10 cellular contexts compared by ENCODE assay signal in the genomic region with DNA sequence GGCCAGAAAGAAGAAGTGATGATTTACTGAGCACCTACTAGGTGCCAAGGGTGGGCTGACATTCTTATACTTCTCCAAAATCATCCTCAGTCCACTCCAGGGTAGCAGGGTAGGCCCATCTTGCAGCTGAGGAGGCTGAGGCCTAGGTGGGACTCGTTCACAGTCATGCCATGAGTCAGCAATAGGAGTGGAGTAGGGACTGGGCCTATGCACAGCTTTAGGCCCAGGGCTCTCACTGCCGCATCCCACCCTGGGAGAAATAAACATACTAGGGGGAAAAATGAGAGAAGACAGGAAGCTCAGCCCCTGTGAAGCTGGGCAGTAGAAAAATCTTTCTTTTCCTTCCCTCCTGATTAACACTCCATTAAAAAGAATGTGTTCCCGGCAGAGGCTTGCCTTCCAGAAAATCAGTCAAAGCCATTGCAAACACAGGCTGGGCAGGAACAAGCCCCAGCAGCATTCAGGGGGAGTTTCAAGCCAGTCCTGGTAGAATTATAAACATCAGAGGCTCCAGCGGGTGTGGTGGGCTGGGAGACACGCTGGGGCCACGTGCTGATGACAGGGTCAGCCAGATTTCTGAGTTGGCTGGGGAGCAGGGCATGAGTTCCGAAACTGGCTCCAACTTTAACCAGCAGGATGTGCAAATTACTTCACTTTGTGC. TPM values are rescaled to one million over a fixed set of nuclear protein-coding genes. Genes with fewer than 3 reads are reported as not detected.
DNase-seq lines count a peak whose midpoint lies in the region; ATAC-seq, FAIRE-seq and TF ChIP-seq lines count a peak whose summit lies in the region.
"Had no signal": no experiment of that assay in that cellular context is flagged by ENCODE, and none has a peak within 500 bp of the region (broad histone marks: within the 10 kb centered on the region; RNA-seq: fewer than 3 reads in every experiment).

No MANE protein-coding gene starts in this region.

- peak overlapping the region; percentile 98 to 100 (median 100) for H3K27ac ChIP-seq in gastrocnemius medialis

- no peaks in the 10 kb centered on the region for H3K27me3 ChIP-seq in gastrocnemius medialis

- H3K4me3 ChIP-seq in astrocyte of the cerebellum (ENCODE audit: low read depth, low read length) (peak overlapping the region; percentile 43), gastrocnemius medialis (peak overlapping the region; percentile 74 to 95 (median 93))

- FAIRE-seq in GM19239 (lab: Jason Lieb, UNC) = no peak

- peak; percentile 63 to 69 for TF ChIP-seq POLR2A in gastrocnemius medialis (IDR thresholded peaks at IDR 0.05)

- H3K36me3 ChIP-seq in gastrocnemius medialis = peaks cover 0 to 2% of the 10 kb centered on the region in 2 donors

- DNase-seq in GM03348 (ENCODE audit: low spot score) (peak; percentile 74), astrocyte of the cerebellum (ENCODE audit: low read depth) (no peak), iPS-NIHi7 (ENCODE audit: extremely low spot score) (peak; percentile 43), gastrocnemius medialis (peak; percentile 78 to 80), GM19239 (ENCODE audit: insufficient read length, low spot score) (no peak), NAMALWA (ENCODE audit: low spot score) (no peak), KBM-7 (no peak), NCI-H1105 treated with DMSO at 0.1 percent for 48 hours (lab: John Stamatoyannopoulos, UW) (no peak)
- DNase-seq: NCI-H2171 had no signal

- TF ChIP-seq CTCF in astrocyte of the cerebellum (IDR thresholded peaks at IDR 0.05; ENCODE audit: low read depth, low read length, missing control alignments) (no peak), gastrocnemius medialis (IDR thresholded peaks at IDR 0.05 in 4 of 5, conservative IDR thresholded peaks at IDR 0.05 in 1 of 5) (no peak)

- intact Hi-C loops in gastrocnemius medialis (cut with DNase I; ENCODE audit: low total_unique reads) = loop anchor here (2.0 to 5.0 kb wide), 2 partner anchors 28 to 1648 kb away; no protein-coding TSS in a partner anchor

- peaks cover 40 to 55% of the 10 kb centered on the region in 2 donors for H3K4me1 ChIP-seq in gastrocnemius medialis

- peak; percentile 8 to 18 for ATAC-seq in gastrocnemius medialis

- H3K9me3 ChIP-seq in gastrocnemius medialis = no peaks in the 10 kb centered on the region

- in situ Hi-C loops in astrocyte of the cerebellum (cut with HindIII; ENCODE audit: low sequenced_read_pairs) (no loop called here), gastrocnemius medialis (cut with MboI; ENCODE audit: low sequenced_read_pairs in 4 of 4) (no loop called here), KBM-7 (cut with MboI; ENCODE audit: low pct_unique_long_range_greater_than_20kb, low sequenced_read_pairs) (no loop called here)

RNA-seq across cellular contexts. Expression of gene HSPB8, which starts 1.8 kb away (rescaled TPM):
- total RNA-seq in gastrocnemius medialis = 100 to 1,000 TPM; 552 to 742 (median 604) TPM
- total RNA-seq: activated CD8-positive, alpha-beta memory T cell treated with anti-CD3 and anti-CD28 coated beads for 36 hours had no signal

Comparison
In these comparisons a context has a peak if more than half of its experiments do, and no peak if none do; other contexts are left out.
1. DNase-seq: peak in GM03348 (single experiment), iPS-NIHi7 (single experiment) and gastrocnemius medialis (2 of 2); none in astrocyte of the cerebellum (single experiment), GM19239 (single experiment), NAMALWA (single experiment), KBM-7 (single experiment) and NCI-H1105 treated with DMSO at 0.1 percent for 48 hours (single experiment).